Comparison of ENCODE assay signal across 18 cellular contexts in genomic region chr7:89760690-89761089, GRCh38.
DNase-seq lines count a peak whose midpoint lies in the region; ATAC-seq and TF ChIP-seq lines count a peak whose summit lies in the region.
"Had no signal": no experiment of that assay in that cellular context is flagged by ENCODE, and none has a peak within 500 bp of the region (broad histone marks: within the 10 kb centered on the region; RNA-seq: fewer than 3 reads in every experiment).

No MANE protein-coding gene starts in this region.

- no peak for TF ChIP-seq CTCF in upper lobe of left lung (IDR thresholded peaks at IDR 0.05)

- DNase-seq in stimulated activated naive CD8-positive, alpha-beta T cell treated with anti-CD3 and anti-CD28 coated beads, Interleukin-15, amount 100 ng/mL, for 72 hours: no peak
- DNase-seq in stimulated activated naive CD8-positive, alpha-beta T cell treated with anti-CD3 and anti-CD28 coated beads, Interleukin-15, Interleukin-2, amounts not matched to agents 100 U/mL and 50 U/mL, for 24 hours: no peak
- DNase-seq in naive thymus-derived CD4-positive, alpha-beta T cell: no peak
- no peak for DNase-seq in upper lobe of left lung
- DNase-seq: 8988T; CD4-positive, alpha-beta memory T cell; DMS153; DMS79 treated with DMSO at 0.1 percent for 48 hours; GF-D8; HFFc6 had no signal

- no peak overlapping the region for H3K4me3 ChIP-seq in naive thymus-derived CD4-positive, alpha-beta T cell (ENCODE audit: low read length)
- H3K4me3 ChIP-seq in upper lobe of left lung: no peak overlapping the region
- H3K4me3 ChIP-seq: BLaER1 had no signal

- no peak overlapping the region for H3K4me3 Mint-ChIP-seq in stimulated activated naive CD8-positive, alpha-beta T cell treated with anti-CD3 and anti-CD28 coated beads, Interleukin-15, amount 100 ng/mL, for 72 hours
- H3K4me3 Mint-ChIP-seq in naive thymus-derived CD4-positive, alpha-beta T cell: no peak overlapping the region
- H3K4me3 Mint-ChIP-seq: CD14-positive monocyte; CD4-positive, alpha-beta memory T cell; HFFc6; IgD-negative memory B cell had no signal

- POLR2A ChIA-PET in naive thymus-derived CD4-positive, alpha-beta T cell (lab: Charles Lee): no interaction called here

- no peaks in the 10 kb centered on the region for H3K4me1 ChIP-seq in naive thymus-derived CD4-positive, alpha-beta T cell (ENCODE audit: control insufficient read depth in 2 of 2, insufficient read depth in 2 of 2, low read length in 2 of 2)
- H3K4me1 ChIP-seq in upper lobe of left lung: no peaks in the 10 kb centered on the region
- H3K4me1 ChIP-seq: BLaER1 had no signal

- CTCF ChIA-PET in naive thymus-derived CD4-positive, alpha-beta T cell (lab: Charles Lee): no interaction called here

- H3K27me3 ChIP-seq in naive thymus-derived CD4-positive, alpha-beta T cell (ENCODE audit: control insufficient read depth in 2 of 2, insufficient read depth in 2 of 2, low read length in 2 of 2): no peaks in the 10 kb centered on the region
- no peaks in the 10 kb centered on the region for H3K27me3 ChIP-seq in upper lobe of left lung
- H3K27me3 ChIP-seq: BLaER1 had no signal

- ATAC-seq in stimulated activated naive CD8-positive, alpha-beta T cell treated with anti-CD3 and anti-CD28 coated beads, Interleukin-15, amount 100 ng/mL, for 72 hours: peak; percentile 56
- no peak for ATAC-seq in stimulated activated naive CD8-positive, alpha-beta T cell treated with anti-CD3 and anti-CD28 coated beads, Interleukin-15, Interleukin-2, amounts not matched to agents 100 U/mL and 50 U/mL, for 24 hours
- ATAC-seq in naive thymus-derived CD4-positive, alpha-beta T cell: peak; percentile 31
- ATAC-seq in upper lobe of left lung (ENCODE audit: low FRiP score in 2 of 2) (peak; percentile 14 to 58), HG02759 (IDR thresholded peaks at IDR 0.05; ENCODE audit: unreplicated experiment) (no peak), HG03439 (IDR thresholded peaks at IDR 0.05; ENCODE audit: unreplicated experiment) (no peak)
- ATAC-seq in activated CD4-positive, CD25-positive, alpha-beta regulatory T cell treated with anti-CD3 and anti-CD28 coated beads, Interleukin-2, amount 50 U/mL, for 24 hours: no peak
- ATAC-seq: HCT116, HepG2 had no signal

- no peak for TF ChIP-seq EP300 in upper lobe of left lung (IDR thresholded peaks at IDR 0.05)

- no peaks in the 10 kb centered on the region for H3K36me3 ChIP-seq in naive thymus-derived CD4-positive, alpha-beta T cell (ENCODE audit: control insufficient read depth in 2 of 3, insufficient read depth in 3 of 3, low read length in 3 of 3)
- no peaks in the 10 kb centered on the region for H3K36me3 ChIP-seq in upper lobe of left lung
- H3K36me3 ChIP-seq: BLaER1 had no signal

- H3K27ac Mint-ChIP-seq in stimulated activated naive CD8-positive, alpha-beta T cell treated with anti-CD3 and anti-CD28 coated beads, Interleukin-15, amount 100 ng/mL, for 72 hours: peak overlapping the region in 1 of 2 donors; percentile 74
- no peak overlapping the region for H3K27ac Mint-ChIP-seq in naive thymus-derived CD4-positive, alpha-beta T cell
- H3K27ac Mint-ChIP-seq: CD14-positive monocyte; CD4-positive, alpha-beta memory T cell; HFFc6; IgD-negative memory B cell had no signal

- no peak for TF ChIP-seq POLR2A in upper lobe of left lung (IDR thresholded peaks at IDR 0.05)

- H3K9me3 Mint-ChIP-seq in stimulated activated naive CD8-positive, alpha-beta T cell treated with anti-CD3 and anti-CD28 coated beads, Interleukin-15, amount 100 ng/mL, for 72 hours: no peaks in the 10 kb centered on the region
- no peaks in the 10 kb centered on the region for H3K9me3 Mint-ChIP-seq in naive thymus-derived CD4-positive, alpha-beta T cell

- no peaks in the 10 kb centered on the region for H3K27me3 Mint-ChIP-seq in stimulated activated naive CD8-positive, alpha-beta T cell treated with anti-CD3 and anti-CD28 coated beads, Interleukin-15, amount 100 ng/mL, for 72 hours
- H3K27me3 Mint-ChIP-seq in naive thymus-derived CD4-positive, alpha-beta T cell: no peaks in the 10 kb centered on the region
- H3K27me3 Mint-ChIP-seq: CD4-positive, alpha-beta memory T cell; IgD-negative memory B cell had no signal

- no peaks in the 10 kb centered on the region for H3K36me3 Mint-ChIP-seq in naive thymus-derived CD4-positive, alpha-beta T cell
- H3K36me3 Mint-ChIP-seq: CD14-positive monocyte; CD4-positive, alpha-beta memory T cell; IgD-negative memory B cell had no signal

- 97% methylated on average over 3 of the region's 3 CpGs; no CpG with 5 or more reads in 1 of the 2 donors for WGBS in upper lobe of left lung, 2 donors

- intact Hi-C loops in naive thymus-derived CD4-positive, alpha-beta T cell (cut with micrococcal nuclease): no loop called here

- H3K9me3 ChIP-seq in naive thymus-derived CD4-positive, alpha-beta T cell (ENCODE audit: control insufficient read depth in 2 of 3, low read length in 3 of 3): no peaks in the 10 kb centered on the region
- H3K9me3 ChIP-seq in upper lobe of left lung: no peaks in the 10 kb centered on the region
- H3K9me3 ChIP-seq: BLaER1 had no signal

- no peak overlapping the region for H3K27ac ChIP-seq in naive thymus-derived CD4-positive, alpha-beta T cell (ENCODE audit: low read depth, low read length)
- H3K27ac ChIP-seq in upper lobe of left lung: no peak overlapping the region
- H3K27ac ChIP-seq: BLaER1 had no signal

- no peaks in the 10 kb centered on the region for H3K4me1 Mint-ChIP-seq in stimulated activated naive CD8-positive, alpha-beta T cell treated with anti-CD3 and anti-CD28 coated beads, Interleukin-15, amount 100 ng/mL, for 72 hours
- H3K4me1 Mint-ChIP-seq in naive thymus-derived CD4-positive, alpha-beta T cell: no peaks in the 10 kb centered on the region
- H3K4me1 Mint-ChIP-seq: CD14-positive monocyte; CD4-positive, alpha-beta memory T cell; IgD-negative memory B cell had no signal

Comparison
In these comparisons a context has a peak if more than half of its experiments do, and no peak if none do; other contexts are left out.
1. ATAC-seq: peak in stimulated activated naive CD8-positive, alpha-beta T cell treated with anti-CD3 and anti-CD28 coated beads, Interleukin-15, amount 100 ng/mL, for 72 hours (single experiment), naive thymus-derived CD4-positive, alpha-beta T cell (single experiment) and upper lobe of left lung (2 of 2); none in stimulated activated naive CD8-positive, alpha-beta T cell treated with anti-CD3 and anti-CD28 coated beads, Interleukin-15, Interleukin-2, amounts not matched to agents 100 U/mL and 50 U/mL, for 24 hours (single experiment), HG02759 (single experiment), HG03439 (single experiment) and activated CD4-positive, CD25-positive, alpha-beta regulatory T cell treated with anti-CD3 and anti-CD28 coated beads, Interleukin-2, amount 50 U/mL, for 24 hours (0 of 2).